7 cellular contexts compared by ENCODE assay signal in genomic region chr12:79933580-79934264, GRCh38. TPM values are rescaled to one million over a fixed set of nuclear protein-coding genes. Genes with fewer than 3 reads are reported as not detected.
DNase-seq lines count a peak whose midpoint lies in the region; ATAC-seq and TF ChIP-seq lines count a peak whose summit lies in the region.

No MANE protein-coding gene starts in this region.

- H3K4me1 ChIP-seq in PC-9 (replicated peaks; ENCODE audit: insufficient read depth) (peaks cover 29% of the 10 kb centered on the region), lung (ENCODE audit: control insufficient read depth in 2 of 2, insufficient read depth in 2 of 2, low read length in 2 of 2) (peaks cover 0 to 4% of the 10 kb centered on the region in 2 donors), thyroid gland (peaks cover 20 to 30% of the 10 kb centered on the region in 2 donors)

- DNase-seq in GM12865 (ENCODE audit: low read depth) (peak; percentile 48), HEK293T (ENCODE audit: extremely low spot score) (no peak), PC-9 (no peak), choroid plexus epithelial cell (ENCODE audit: low read depth) (peak; percentile 23), lung (ENCODE audit: low spot score) (no peak), thyroid gland (peak; percentile 39 to 41), KG1 (lab: John Stamatoyannopoulos, UW) (no peak)

- H3K9me2 ChIP-seq in PC-9 (ENCODE audit: insufficient read depth) = no peaks in the 10 kb centered on the region

- H2AFZ ChIP-seq in PC-9 = peak overlapping the region; percentile 90

- TF ChIP-seq CTCF in GM12865 (IDR thresholded peaks at IDR 0.05; ENCODE audit: insufficient read depth, low read depth, low read length, missing control alignments) (no peak), PC-9 (conservative IDR thresholded peaks at IDR 0.05) (no peak), choroid plexus epithelial cell (conservative IDR thresholded peaks at IDR 0.05; ENCODE audit: low read depth, low read length) (no peak), lung (IDR thresholded peaks at IDR 0.05; ENCODE audit: control extremely low read depth, extremely low read depth) (no peak), thyroid gland (IDR thresholded peaks at IDR 0.05) (no peak)

- no peak for ATAC-seq in lung (ENCODE audit: insufficient read depth, low FRiP score)

- H3K36me3 ChIP-seq in PC-9 (ENCODE audit: low read depth) (no peaks in the 10 kb centered on the region), lung (ENCODE audit: control insufficient read depth in 2 of 2, insufficient read depth in 2 of 2, low read length in 2 of 2) (no peaks in the 10 kb centered on the region), thyroid gland (no peaks in the 10 kb centered on the region)

- peak overlapping the region; percentile 77 for H3K4me3 ChIP-seq in GM12865 (ENCODE audit: low read depth, low read length)
- peak overlapping the region; percentile 70 for H3K4me3 ChIP-seq in PC-9
- H3K4me3 ChIP-seq in choroid plexus epithelial cell (ENCODE audit: low read depth, low read length) = peak overlapping the region; percentile 91
- peak overlapping the region; percentile 98 for H3K4me3 ChIP-seq in lung
- H3K4me3 ChIP-seq in thyroid gland (replicated peaks in 1 of 3) = peak overlapping the region; percentile 81 to 96 (median 85)

- CTCF ChIA-PET in HEK293T (lab: Yijun Ruan, JAX) (no interaction called here), PC-9 (lab: Charles Lee) (interaction anchor here (0.6 kb wide), 1 partner anchor 233 kb away, joined by 4 read pairs; no protein-coding TSS in a partner anchor)

- H3K27ac ChIP-seq in PC-9 (peak overlapping the region; percentile 71), lung (ENCODE audit: low read depth in 1 of 2, low read length in 1 of 2) (peak overlapping the region; percentile 98 to 99), thyroid gland (peak overlapping the region; percentile 76 to 98 (median 96))

- WGBS in lung, 2 donors = 0 to 1% methylated on average over 14 of the region's 14 CpGs
- 0% methylated on average over 14 of the region's 14 CpGs for WGBS in thyroid gland, 2 donors

- TF ChIP-seq POLR2A in thyroid gland (IDR thresholded peaks at IDR 0.05) = no peak

- H3K79me2 ChIP-seq in PC-9 (ENCODE audit: low read depth) = peaks cover 75% of the 10 kb centered on the region

- H3K9me3 ChIP-seq in PC-9 (ENCODE audit: insufficient read depth, low read depth) (no peaks in the 10 kb centered on the region), lung (ENCODE audit: control insufficient read depth in 2 of 2, insufficient read depth in 1 of 2, low read length in 1 of 2) (no peaks in the 10 kb centered on the region), thyroid gland (no peaks in the 10 kb centered on the region)

- H3F3A ChIP-seq in PC-9 (ENCODE audit: insufficient read depth, low read depth) = no peaks in the 10 kb centered on the region

- peak overlapping the region; percentile 97 for H3K4me2 ChIP-seq in PC-9

- POLR2A ChIA-PET in HEK293T (lab: Yijun Ruan, JAX) = interaction anchor here (1.0 kb wide), 1 partner anchor 46 kb away, joined by 3 read pairs; no protein-coding TSS in a partner anchor
- POLR2A ChIA-PET in PC-9 (lab: Charles Lee; ENCODE audit: unreplicated experiment) = interaction anchor here (0.7 kb wide), 2 partner anchors 223 to 386 kb away, joined by 4 read pairs; no protein-coding TSS in a partner anchor

- TSS peak; percentile 61 for BruUV-seq in PC-9 (replicated peaks; lab: Mats Ljungman, UMichigan)

- intact Hi-C loops in PC-9 (cut with micrococcal nuclease; ENCODE audit: unreplicated experiment) = no loop called here
- intact Hi-C loops in thyroid gland (cut with DNase I) = no loop called here

- H4K20me1 ChIP-seq in PC-9 (ENCODE audit: insufficient read depth) = peaks cover 7% of the 10 kb centered on the region

- no peaks in the 10 kb centered on the region for H3K27me3 ChIP-seq in PC-9 (ENCODE audit: insufficient read depth, low read depth)
- no peaks in the 10 kb centered on the region for H3K27me3 ChIP-seq in lung (ENCODE audit: control insufficient read depth, insufficient read depth)
- H3K27me3 ChIP-seq in thyroid gland = no peaks in the 10 kb centered on the region

TF ChIP-seq in HEK293T, 16 proteins besides CTCF, POLR2A, EP300 and RAD21:
- TF ChIP-seq L3MBTL2 (conservative IDR thresholded peaks at IDR 0.05) (0 out of 2 replicates have a peak, but pooled peaks have one; percentile 12), NFRKB (IDR thresholded peaks at IDR 0.05) (no peak)

RNA-seq across cellular contexts. Expression of gene PPP1R12A, which starts 1.2 kb away (rescaled TPM):
- 55.8 and 69.9 TPM in 2 replicates for total RNA-seq in PC-9 (2021)
- 100 to 1,000 TPM in 1 of 2 donors, 10 to 100 TPM in 1; 52.5 to 250 TPM for total RNA-seq in lung
- polyA plus RNA-seq in lung = 10 to 100 TPM; 13.2 to 24.0 TPM
- total RNA-seq in thyroid gland = 100 to 1,000 TPM in 2 of 4 donors, 10 to 100 TPM in 2; 90.0 to 128 (median 100) TPM

Comparison
In these comparisons a context has a peak if more than half of its experiments do, and no peak if none do; other contexts are left out.
1. DNase-seq: peak in GM12865 (single experiment), choroid plexus epithelial cell (single experiment) and thyroid gland (2 of 2); none in HEK293T (single experiment), PC-9 (0 of 2), lung (single experiment) and KG1 (single experiment).
2. Peak in every context shown above with its lines, with median percentiles within 50 percentile points of each other: H3K4me3 ChIP-seq and H3K27ac ChIP-seq.